ENCODE assay signal across 8 cellular contexts in the genomic region with DNA sequence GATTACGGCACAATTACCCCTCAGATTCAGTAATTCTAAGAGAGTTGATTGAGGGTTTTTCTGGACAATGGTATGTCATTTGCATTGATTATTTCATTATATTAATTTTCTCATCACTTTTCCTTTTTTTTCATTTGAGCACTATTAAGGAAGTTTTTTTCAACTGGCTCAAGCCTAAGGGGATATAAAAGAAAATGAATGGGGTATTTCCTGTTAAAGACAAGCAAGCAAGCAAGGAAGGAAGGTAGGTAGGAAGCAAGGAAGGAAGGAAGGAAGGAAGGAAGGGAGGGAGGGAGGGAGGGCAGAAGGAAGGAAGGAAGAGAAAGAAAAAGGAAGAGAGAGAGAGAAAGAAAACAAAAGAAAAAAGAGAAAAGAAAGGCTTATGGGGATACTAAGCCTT.
"Had no signal": no experiment of that assay in that cellular context is flagged by ENCODE, and none has a peak within 500 bp of the region (broad histone marks: within the 10 kb centered on the region; RNA-seq: fewer than 3 reads in every experiment).

No MANE protein-coding gene starts in this region.

- FAIRE-seq: G401.6, GM12878, GM12891, GM12892, GM18507, GM19239 had no signal

- H3K4me3 ChIP-seq: GM12878 had no signal

- DNase-seq: GDM1, GF-D8 had no signal

- ATAC-seq: GM12878 had no signal
